9 cellular contexts compared by ENCODE assay signal in genomic region chr19:45779231-45780145, GRCh38. TPM values are rescaled to one million over a fixed set of nuclear protein-coding genes. Genes with fewer than 3 reads are reported as not detected.
DNase-seq lines count a peak whose midpoint lies in the region; ATAC-seq and TF ChIP-seq lines count a peak whose summit lies in the region.
"Had no signal": no experiment of that assay in that cellular context is flagged by ENCODE, and none has a peak within 500 bp of the region (broad histone marks: within the 10 kb centered on the region; RNA-seq: fewer than 3 reads in every experiment).

No MANE protein-coding gene starts in this region.

- intact Hi-C loops in CD4-positive, alpha-beta memory T cell (cut with micrococcal nuclease) = loop anchor here (1.0 kb wide), 1 partner anchor 9 kb away; no protein-coding TSS in a partner anchor

- H3K4me3 ChIP-seq in CD4-positive, alpha-beta memory T cell (ENCODE audit: low read length in 2 of 2) = peak overlapping the region; percentile 42 to 52
- H3K4me3 ChIP-seq in hepatocyte (no peak overlapping the region), smooth muscle cell (no peak overlapping the region)

- peaks cover 6% of the 10 kb centered on the region for H4K20me1 ChIP-seq in hepatocyte (ENCODE audit: insufficient read depth, poor library complexity, severe bottlenecking)
- H4K20me1 ChIP-seq in smooth muscle cell (ENCODE audit: low read depth) = peaks cover 54% of the 10 kb centered on the region

- H3K27me3 ChIP-seq in CD4-positive, alpha-beta memory T cell (ENCODE audit: insufficient read depth, low read length) = peaks cover 13% of the 10 kb centered on the region
- H3K27me3 ChIP-seq in hepatocyte (no peaks in the 10 kb centered on the region), smooth muscle cell (ENCODE audit: low read depth) (no peaks in the 10 kb centered on the region)

- peak; percentile 51 for TF ChIP-seq CTCF in hepatocyte (IDR thresholded peaks at IDR 0.05; ENCODE audit: poor library complexity)
- TF ChIP-seq CTCF in smooth muscle cell (IDR thresholded peaks at IDR 0.05; ENCODE audit: borderline replicate concordance, insufficient read depth, poor library complexity, severe bottlenecking) = peak; percentile 37

- no peaks in the 10 kb centered on the region for H3K9me3 Mint-ChIP-seq in CD4-positive, alpha-beta memory T cell
- H3K9me3 Mint-ChIP-seq in activated naive CD8-positive, alpha-beta T cell treated with anti-CD3 and anti-CD28 coated beads for 36 hours = no peaks in the 10 kb centered on the region

- H3K9me3 ChIP-seq in CD4-positive, alpha-beta memory T cell (ENCODE audit: control insufficient read depth in 1 of 2, low read length in 2 of 2) = no peaks in the 10 kb centered on the region
- H3K9me3 ChIP-seq in hepatocyte (ENCODE audit: low read depth) = no peaks in the 10 kb centered on the region
- H3K9me3 ChIP-seq in smooth muscle cell (replicated peaks; ENCODE audit: low read depth) = no peaks in the 10 kb centered on the region

- no peaks in the 10 kb centered on the region for H3K36me3 ChIP-seq in CD4-positive, alpha-beta memory T cell (ENCODE audit: insufficient read depth, low read length)
- H3K36me3 ChIP-seq in hepatocyte (replicated peaks; ENCODE audit: insufficient read depth, low read depth) = no peaks in the 10 kb centered on the region
- H3K36me3 ChIP-seq in smooth muscle cell (ENCODE audit: low read depth) = no peaks in the 10 kb centered on the region

- peaks cover 12 to 26% (median 18%) of the 10 kb centered on the region in 4 donors for H3K4me1 Mint-ChIP-seq in CD4-positive, alpha-beta memory T cell
- H3K4me1 Mint-ChIP-seq in activated naive CD8-positive, alpha-beta T cell treated with anti-CD3 and anti-CD28 coated beads for 36 hours = peaks cover 16% of the 10 kb centered on the region

- H3K27ac Mint-ChIP-seq in CD4-positive, alpha-beta memory T cell = peak overlapping the region in 5 of 7 donors; percentile 44 to 88 (median 57)
- H3K27ac Mint-ChIP-seq in activated naive CD8-positive, alpha-beta T cell treated with anti-CD3 and anti-CD28 coated beads for 36 hours = peak overlapping the region; percentile 42

- H3K36me3 Mint-ChIP-seq in CD4-positive, alpha-beta memory T cell = peaks cover 7% of the 10 kb centered on the region in 2 donors
- H3K36me3 Mint-ChIP-seq in activated naive CD8-positive, alpha-beta T cell treated with anti-CD3 and anti-CD28 coated beads for 36 hours = peaks cover 25% of the 10 kb centered on the region

- peaks cover 4 to 14% of the 10 kb centered on the region in 2 donors for H3K27me3 Mint-ChIP-seq in CD4-positive, alpha-beta memory T cell
- peaks cover 40% of the 10 kb centered on the region for H3K27me3 Mint-ChIP-seq in activated naive CD8-positive, alpha-beta T cell treated with anti-CD3 and anti-CD28 coated beads for 36 hours

- peaks cover 24% of the 10 kb centered on the region for H3F3A ChIP-seq in smooth muscle cell (ENCODE audit: low read depth)

- peak; percentile 60 to 87 (median 68) for DNase-seq in CD4-positive, alpha-beta memory T cell
- DNase-seq in Kasumi-1 (lab: John Stamatoyannopoulos, UW) = peak; percentile 71 to 80
- DNase-seq in SW480 (ENCODE audit: low spot score) = peak; percentile 86
- peak; percentile 90 for DNase-seq in activated naive CD8-positive, alpha-beta T cell treated with anti-CD3 and anti-CD28 coated beads for 36 hours
- peak; percentile 88 for DNase-seq in hepatocyte (ENCODE audit: low spot score)
- no peak for DNase-seq in smooth muscle cell (lab: John Stamatoyannopoulos, UW; ENCODE audit: unreplicated experiment)
- no peak for DNase-seq in occipital lobe (lab: John Stamatoyannopoulos, UW)

- H3K9ac ChIP-seq in smooth muscle cell (ENCODE audit: low read depth) = no peak overlapping the region

- peak overlapping the region; percentile 36 to 88 (median 84) for H3K4me3 Mint-ChIP-seq in CD4-positive, alpha-beta memory T cell
- peak overlapping the region; percentile 74 for H3K4me3 Mint-ChIP-seq in activated naive CD8-positive, alpha-beta T cell treated with anti-CD3 and anti-CD28 coated beads for 36 hours

- peak overlapping the region; percentile 82 for H3K4me2 ChIP-seq in hepatocyte
- peak overlapping the region; percentile 88 for H3K4me2 ChIP-seq in smooth muscle cell

- H3K27ac ChIP-seq in CD4-positive, alpha-beta memory T cell (ENCODE audit: low read depth, low read length) = no peak overlapping the region
- no peak overlapping the region for H3K27ac ChIP-seq in hepatocyte
- H3K27ac ChIP-seq in smooth muscle cell (ENCODE audit: low read depth) = no peak overlapping the region

- H3K9me2 ChIP-seq in hepatocyte (replicated peaks; ENCODE audit: insufficient read depth) = no peaks in the 10 kb centered on the region

- H3K4me1 ChIP-seq in CD4-positive, alpha-beta memory T cell (ENCODE audit: insufficient read depth, low read length) = peaks cover 20% of the 10 kb centered on the region
- H3K4me1 ChIP-seq in hepatocyte (ENCODE audit: insufficient read depth) (peaks cover 38% of the 10 kb centered on the region), smooth muscle cell (ENCODE audit: low read depth) (peaks cover 27% of the 10 kb centered on the region)

- H2AFZ ChIP-seq in hepatocyte (no peak overlapping the region), smooth muscle cell (ENCODE audit: low read depth) (no peak overlapping the region)

- POLR2A ChIA-PET in CD4-positive, alpha-beta memory T cell (lab: Charles Lee; ENCODE audit: partially characterized antibody) = interaction anchor here (0.6 to 2.0 kb wide), 4 partner anchors 9 to 19 kb away, joined by 3 to 23 read pairs (median 4); partner anchors contain the start of gene SIX5

- H3K79me2 ChIP-seq in hepatocyte (no peaks in the 10 kb centered on the region), smooth muscle cell (ENCODE audit: low read depth) (peaks cover 10% of the 10 kb centered on the region)

- ATAC-seq in GM21390 (IDR thresholded peaks at IDR 0.05; ENCODE audit: unreplicated experiment) = peak; percentile 79

- WGBS in hepatocyte (ENCODE audit: low lambda C conversion rate, missing lambda C conversion rate) = 33% methylated on average over 32 of the region's 48 CpGs
- 33% methylated on average over 37 of the region's 48 CpGs for WGBS in smooth muscle cell (ENCODE audit: low lambda C conversion rate)

- CTCF ChIA-PET in CD4-positive, alpha-beta memory T cell (lab: Charles Lee; ENCODE audit: partially characterized antibody) = interaction anchor here (0.8 to 2.5 kb wide), 8 partner anchors 9 to 123 kb away, joined by 3 to 28 read pairs (median 4); partner anchors contain the start of genes DMWD, MYPOP and SIX5

RNA-seq across cellular contexts. Expression of gene DMPK, which starts 2.8 kb away (rescaled TPM):
- total RNA-seq in CD4-positive, alpha-beta memory T cell = 10 to 100 TPM; 30.8 to 32.9 TPM
- 1 to 10 TPM in 1 of 2 donors, not detected in 1; 1.3 TPM for polyA plus RNA-seq in CD4-positive, alpha-beta memory T cell
- total RNA-seq in activated naive CD8-positive, alpha-beta T cell treated with anti-CD3 and anti-CD28 coated beads for 36 hours = 1 to 10 TPM; 7.3 to 8.6 TPM
- total RNA-seq in hepatocyte = 25.2 and 71.4 TPM in 2 replicates
- polyA plus RNA-seq in hepatocyte = 46.0 and 60.7 TPM in 2 replicates
- 19.2 and 23.6 TPM in 2 replicates for total RNA-seq in smooth muscle cell
- 32.7 and 47.7 TPM in 2 replicates for polyA plus RNA-seq in smooth muscle cell
- 16.7 TPM for total RNA-seq in occipital lobe

RNA-seq across cellular contexts. Expression of gene SIX5, which starts 10.4 kb away (rescaled TPM):
- total RNA-seq in CD4-positive, alpha-beta memory T cell = 1 to 10 TPM; 1.5 to 1.7 TPM
- under 1 TPM in 1 of 2 donors, not detected in 1; 0.08 TPM for polyA plus RNA-seq in CD4-positive, alpha-beta memory T cell
- total RNA-seq in activated naive CD8-positive, alpha-beta T cell treated with anti-CD3 and anti-CD28 coated beads for 36 hours = 1 to 10 TPM; 1.6 to 1.7 TPM
- 12.1 and 17.0 TPM in 2 replicates for total RNA-seq in hepatocyte
- 12.6 and 15.6 TPM in 2 replicates for polyA plus RNA-seq in hepatocyte
- 10.2 and 15.3 TPM in 2 replicates for total RNA-seq in smooth muscle cell
- polyA plus RNA-seq in smooth muscle cell = 16.0 and 19.7 TPM in 2 replicates
- total RNA-seq in occipital lobe = 1.2 TPM

RNA-seq across cellular contexts. Expression of gene DMWD, which starts 13.2 kb away (rescaled TPM):
- 10 to 100 TPM; 49.3 to 52.6 TPM for total RNA-seq in CD4-positive, alpha-beta memory T cell
- 10 to 100 TPM in 1 of 2 donors, 1 to 10 TPM in 1; 6.9 to 11.7 TPM for polyA plus RNA-seq in CD4-positive, alpha-beta memory T cell
- total RNA-seq in activated naive CD8-positive, alpha-beta T cell treated with anti-CD3 and anti-CD28 coated beads for 36 hours = 10 to 100 TPM; 29.5 to 30.7 TPM
- 18.3 and 23.7 TPM in 2 replicates for total RNA-seq in hepatocyte
- 70.1 and 95.8 TPM in 2 replicates for polyA plus RNA-seq in hepatocyte
- total RNA-seq in smooth muscle cell = 14.9 and 16.1 TPM in 2 replicates
- polyA plus RNA-seq in smooth muscle cell = 57.6 and 96.4 TPM in 2 replicates
- total RNA-seq in occipital lobe = 41.0 TPM

RNA-seq across cellular contexts. Expression of gene RSPH6A, which starts 35.6 kb away (rescaled TPM):
- under 1 TPM; 0.29 to 0.39 TPM for total RNA-seq in CD4-positive, alpha-beta memory T cell
- polyA plus RNA-seq in CD4-positive, alpha-beta memory T cell = not detected
- total RNA-seq in activated naive CD8-positive, alpha-beta T cell treated with anti-CD3 and anti-CD28 coated beads for 36 hours = under 1 TPM; 0.12 to 0.21 TPM
- total RNA-seq in hepatocyte (0.12 TPM in 1 of 2 replicates, not detected in the other), smooth muscle cell (0.22 TPM in 1 of 2 replicates, not detected in the other), occipital lobe (0.16 TPM)
- polyA plus RNA-seq in hepatocyte (not detected in 2 replicates), smooth muscle cell (0.15 TPM in 1 of 2 replicates, not detected in the other)

RNA-seq across cellular contexts. Expression of gene MEIOSIN, which starts 46.2 kb away (rescaled TPM):
- not detected for total RNA-seq in CD4-positive, alpha-beta memory T cell
- not detected for polyA plus RNA-seq in CD4-positive, alpha-beta memory T cell
- total RNA-seq in activated naive CD8-positive, alpha-beta T cell treated with anti-CD3 and anti-CD28 coated beads for 36 hours = under 1 TPM; 0.08 TPM
- total RNA-seq in hepatocyte = not detected in 2 replicates
- not detected in 2 replicates for polyA plus RNA-seq in hepatocyte
- total RNA-seq in smooth muscle cell = not detected in 2 replicates
- 0.12 TPM in 1 of 2 replicates, not detected in the other for polyA plus RNA-seq in smooth muscle cell
- total RNA-seq in occipital lobe = not detected
- total RNA-seq: LHCN-M2 had no signal

Comparison
In these comparisons a context has a peak if more than half of its experiments do, and no peak if none do; other contexts are left out.
1. DNase-seq: peak in CD4-positive, alpha-beta memory T cell (5 of 5), Kasumi-1 (2 of 2), SW480 (single experiment), activated naive CD8-positive, alpha-beta T cell treated with anti-CD3 and anti-CD28 coated beads for 36 hours (single experiment) and hepatocyte (single experiment); none in smooth muscle cell (single experiment) and occipital lobe (single experiment).
2. H3K4me3 ChIP-seq: peak in CD4-positive, alpha-beta memory T cell (2 of 2); none in hepatocyte (single experiment) and smooth muscle cell (single experiment).